9 cellular contexts compared by ENCODE assay signal in genomic region chr3:33833408-33834116, GRCh38. TPM values are rescaled to one million over a fixed set of nuclear protein-coding genes. Genes with fewer than 3 reads are reported as not detected.
DNase-seq lines count a peak whose midpoint lies in the region; ATAC-seq lines count a peak whose summit lies in the region.
"Had no signal": no experiment of that assay in that cellular context is flagged by ENCODE, and none has a peak within 500 bp of the region (broad histone marks: within the 10 kb centered on the region; RNA-seq: fewer than 3 reads in every experiment).

No MANE protein-coding gene starts in this region.

- no peaks in the 10 kb centered on the region for H3K9me3 Mint-ChIP-seq in activated naive CD8-positive, alpha-beta T cell (ENCODE audit: low read depth)
- H3K9me3 Mint-ChIP-seq in activated naive CD8-positive, alpha-beta T cell treated with anti-CD3 and anti-CD28 coated beads for 36 hours: no peaks in the 10 kb centered on the region
- H3K9me3 Mint-ChIP-seq in activated T-helper 17 cell treated with anti-CD3 and anti-CD28 coated beads, Interleukin-2, amount 50 U/mL, for 72 hours: no peaks in the 10 kb centered on the region
- H3K9me3 Mint-ChIP-seq in stimulated activated memory B cell treated with anti-CD40 and anti-IgM and Interleukin-4, amounts not matched to agents 10 μg/mL and 1 μg/mL and 100 μg/mL, for 72 hours: no peaks in the 10 kb centered on the region

- peak overlapping the region; percentile 58 for H3K27ac Mint-ChIP-seq in activated naive CD8-positive, alpha-beta T cell
- H3K27ac Mint-ChIP-seq in activated naive CD8-positive, alpha-beta T cell treated with anti-CD3 and anti-CD28 coated beads for 36 hours: no peak overlapping the region
- H3K27ac Mint-ChIP-seq in activated T-helper 17 cell treated with anti-CD3 and anti-CD28 coated beads, Interleukin-2, amount 50 U/mL, for 72 hours: peak overlapping the region; percentile 59
- H3K27ac Mint-ChIP-seq in stimulated activated memory B cell treated with anti-CD40 and anti-IgM and Interleukin-4, amounts not matched to agents 10 μg/mL and 1 μg/mL and 100 μg/mL, for 72 hours: peak overlapping the region; percentile 85

- peaks cover 8% of the 10 kb centered on the region for H3K36me3 Mint-ChIP-seq in activated naive CD8-positive, alpha-beta T cell
- peaks cover 35% of the 10 kb centered on the region for H3K36me3 Mint-ChIP-seq in activated naive CD8-positive, alpha-beta T cell treated with anti-CD3 and anti-CD28 coated beads for 36 hours
- peaks cover 76% of the 10 kb centered on the region for H3K36me3 Mint-ChIP-seq in activated T-helper 17 cell treated with anti-CD3 and anti-CD28 coated beads, Interleukin-2, amount 50 U/mL, for 72 hours (ENCODE audit: low read depth)
- peaks cover 61% of the 10 kb centered on the region for H3K36me3 Mint-ChIP-seq in stimulated activated memory B cell treated with anti-CD40 and anti-IgM and Interleukin-4, amounts not matched to agents 10 μg/mL and 1 μg/mL and 100 μg/mL, for 72 hours

- DNase-seq in activated naive CD8-positive, alpha-beta T cell treated with anti-CD3 and anti-CD28 coated beads for 36 hours: no peak
- no peak for DNase-seq in NCI-H526 (lab: John Stamatoyannopoulos, UW)
- no peak for DNase-seq in SW 1271 (lab: John Stamatoyannopoulos, UW)
- DNase-seq: sigmoid colon had no signal

- H3K4me1 Mint-ChIP-seq in activated naive CD8-positive, alpha-beta T cell (ENCODE audit: low read depth): peaks cover 33% of the 10 kb centered on the region
- peaks cover 24% of the 10 kb centered on the region for H3K4me1 Mint-ChIP-seq in activated naive CD8-positive, alpha-beta T cell treated with anti-CD3 and anti-CD28 coated beads for 36 hours
- peaks cover 36% of the 10 kb centered on the region for H3K4me1 Mint-ChIP-seq in activated T-helper 17 cell treated with anti-CD3 and anti-CD28 coated beads, Interleukin-2, amount 50 U/mL, for 72 hours
- H3K4me1 Mint-ChIP-seq in stimulated activated memory B cell treated with anti-CD40 and anti-IgM and Interleukin-4, amounts not matched to agents 10 μg/mL and 1 μg/mL and 100 μg/mL, for 72 hours: peaks cover 54% of the 10 kb centered on the region

- no peaks in the 10 kb centered on the region for H3K27me3 Mint-ChIP-seq in activated naive CD8-positive, alpha-beta T cell
- H3K27me3 Mint-ChIP-seq in activated naive CD8-positive, alpha-beta T cell treated with anti-CD3 and anti-CD28 coated beads for 36 hours: no peaks in the 10 kb centered on the region
- H3K27me3 Mint-ChIP-seq in activated T-helper 17 cell treated with anti-CD3 and anti-CD28 coated beads, Interleukin-2, amount 50 U/mL, for 72 hours: no peaks in the 10 kb centered on the region
- H3K27me3 Mint-ChIP-seq in stimulated activated memory B cell treated with anti-CD40 and anti-IgM and Interleukin-4, amounts not matched to agents 10 μg/mL and 1 μg/mL and 100 μg/mL, for 72 hours: no peaks in the 10 kb centered on the region

- no peak overlapping the region for H3K4me3 Mint-ChIP-seq in activated naive CD8-positive, alpha-beta T cell
- no peak overlapping the region for H3K4me3 Mint-ChIP-seq in activated naive CD8-positive, alpha-beta T cell treated with anti-CD3 and anti-CD28 coated beads for 36 hours
- H3K4me3 Mint-ChIP-seq in activated T-helper 17 cell treated with anti-CD3 and anti-CD28 coated beads, Interleukin-2, amount 50 U/mL, for 72 hours: peak overlapping the region; percentile 8
- H3K4me3 Mint-ChIP-seq in stimulated activated memory B cell treated with anti-CD40 and anti-IgM and Interleukin-4, amounts not matched to agents 10 μg/mL and 1 μg/mL and 100 μg/mL, for 72 hours: peak overlapping the region; percentile 49

- ATAC-seq in HG02798 (IDR thresholded peaks at IDR 0.05; ENCODE audit: poor library complexity, unreplicated experiment) (peak; percentile 40), HG02981 (IDR thresholded peaks at IDR 0.05; ENCODE audit: unreplicated experiment) (no peak)
- ATAC-seq in activated T-helper 17 cell treated with anti-CD3 and anti-CD28 coated beads, Interleukin-2, amount 50 U/mL, for 72 hours (replicated peaks): peak; percentile 38
- ATAC-seq in stimulated activated memory B cell treated with anti-CD40 and anti-IgM and Interleukin-4, amounts not matched to agents 10 μg/mL and 1 μg/mL and 100 μg/mL, for 72 hours: peak; percentile 50

RNA-seq across cellular contexts. Expression of gene PDCD6IP, which starts 35.1 kb away (rescaled TPM):
- total RNA-seq in activated naive CD8-positive, alpha-beta T cell treated with anti-CD3 and anti-CD28 coated beads for 36 hours: 100 to 1,000 TPM; 140 to 147 TPM
- total RNA-seq in activated T-helper 17 cell treated with anti-CD3 and anti-CD28 coated beads, Interleukin-2, amount 50 U/mL, for 72 hours: 100 to 1,000 TPM; 199 to 209 TPM

Comparison
In these comparisons a context has a peak if more than half of its experiments do, and no peak if none do; other contexts are left out.
1. H3K4me3 Mint-ChIP-seq: peak in activated T-helper 17 cell treated with anti-CD3 and anti-CD28 coated beads, Interleukin-2, amount 50 U/mL, for 72 hours (single experiment) and stimulated activated memory B cell treated with anti-CD40 and anti-IgM and Interleukin-4, amounts not matched to agents 10 μg/mL and 1 μg/mL and 100 μg/mL, for 72 hours (single experiment); none in activated naive CD8-positive, alpha-beta T cell (single experiment) and activated naive CD8-positive, alpha-beta T cell treated with anti-CD3 and anti-CD28 coated beads for 36 hours (single experiment).